In the genomic region with DNA sequence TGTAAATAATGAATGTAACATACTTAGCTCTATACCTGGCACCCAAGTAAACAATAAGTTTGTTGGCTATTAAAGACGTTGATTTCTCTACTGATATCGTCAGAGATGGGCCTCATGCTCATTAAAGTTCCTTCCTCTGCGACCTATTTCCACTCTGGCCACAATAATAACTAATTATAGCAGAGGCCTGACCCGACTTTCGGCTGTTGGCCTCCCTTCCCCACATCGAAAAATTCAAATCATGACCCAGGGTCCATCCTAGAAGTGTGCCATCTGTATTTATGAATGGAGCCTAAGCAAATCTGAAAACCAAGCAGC, we compare ENCODE assay signal across 9 cellular contexts. TPM values are rescaled to one million over a fixed set of nuclear protein-coding genes. Genes with fewer than 3 reads are reported as not detected.
A peak's percentile ranks its signal among the peaks of the same experiment; 100 is the strongest.
DNase-seq lines count a peak whose midpoint lies in the region; ATAC-seq and TF ChIP-seq lines count a peak whose summit lies in the region.
"Had no signal": no experiment of that assay in that cellular context is flagged by ENCODE, and none has a peak within 500 bp of the region (broad histone marks: within the 10 kb centered on the region; RNA-seq: fewer than 3 reads in every experiment).

No MANE protein-coding gene starts in this region.

- H3K9ac ChIP-seq in BLaER1 = 0 out of 2 replicates have a peak overlapping the region, but pooled peaks have one; percentile 89
- peak overlapping the region; percentile 11 for H3K9ac ChIP-seq in Loucy (ENCODE audit: low read depth, low read length, poor library complexity, severe bottlenecking)

- H3K36me3 Mint-ChIP-seq in nephron (ENCODE audit: low read depth) = peaks cover 3% of the 10 kb centered on the region

- H3K4me3 Mint-ChIP-seq in nephron = peak overlapping the region; percentile 98 to 100 (median 99)

- no peaks in the 10 kb centered on the region for H3K9me3 Mint-ChIP-seq in nephron

- intact Hi-C loops in dorsolateral prefrontal cortex (cut with DNase I) = loop anchor here (2.0 to 5.0 kb wide), 3 partner anchors 31 to 41 kb away; a partner anchor contains a TSS

- DNase-seq in dorsolateral prefrontal cortex = no peak
- DNase-seq in foreskin melanocyte = no peak
- DNase-seq in NCI-H69 (lab: John Stamatoyannopoulos, UW) = no peak
- DNase-seq in KG1 (lab: John Stamatoyannopoulos, UW) = no peak

- TF ChIP-seq CTCF in Loucy (conservative IDR thresholded peaks at IDR 0.05; ENCODE audit: low read length) (no peak), dorsolateral prefrontal cortex (IDR thresholded peaks at IDR 0.05 in 54 of 56, conservative IDR thresholded peaks at IDR 0.05 in 2 of 56; ENCODE audit: low read depth in 1 of 56, partially characterized antibody in 56 of 56) (no peak), nephron (IDR thresholded peaks at IDR 0.05; ENCODE audit: unreplicated experiment in 3 of 3) (no peak)

- H3K27me3 Mint-ChIP-seq in nephron (ENCODE audit: low read depth) = no peaks in the 10 kb centered on the region

- H3K27me3 ChIP-seq in BLaER1 (no peaks in the 10 kb centered on the region), Loucy (ENCODE audit: insufficient read depth, low read length, poor library complexity, severe bottlenecking) (no peaks in the 10 kb centered on the region), dorsolateral prefrontal cortex (no peaks in the 10 kb centered on the region)

- peak overlapping the region; percentile 95 for H3K4me3 ChIP-seq in BLaER1
- peak overlapping the region; percentile 99 for H3K4me3 ChIP-seq in Loucy (ENCODE audit: low read length, poor library complexity, severe bottlenecking)
- H3K4me3 ChIP-seq in dorsolateral prefrontal cortex = peak overlapping the region; percentile 71 to 100 (median 94)

- H3K4me1 ChIP-seq in BLaER1 = peaks cover 20% of the 10 kb centered on the region
- H3K4me1 ChIP-seq in Loucy (ENCODE audit: insufficient read depth, low read length, poor library complexity, severe bottlenecking) = peaks cover 30% of the 10 kb centered on the region

- H3K36me3 ChIP-seq in BLaER1 (no peaks in the 10 kb centered on the region), Loucy (ENCODE audit: insufficient read depth, low read length) (no peaks in the 10 kb centered on the region)

- H3K27ac ChIP-seq in BLaER1 (no peak overlapping the region), dorsolateral prefrontal cortex (peak overlapping the region; percentile 54 to 99 (median 93))

- no peaks in the 10 kb centered on the region for H3K9me2 ChIP-seq in Loucy (replicated peaks; ENCODE audit: low read depth, low read length)

- peak overlapping the region; percentile 77 to 91 (median 82) for H3K27ac Mint-ChIP-seq in nephron

- H3F3A ChIP-seq in Loucy (ENCODE audit: low read depth) = no peaks in the 10 kb centered on the region

- peak overlapping the region; percentile 99 for H3K4me2 ChIP-seq in BLaER1
- peak overlapping the region; percentile 98 for H3K4me2 ChIP-seq in Loucy (ENCODE audit: low read depth, low read length, poor library complexity, severe bottlenecking)

- H3K9me3 ChIP-seq in BLaER1 (no peaks in the 10 kb centered on the region), Loucy (ENCODE audit: insufficient read depth, low read depth, low read length) (no peaks in the 10 kb centered on the region)

- no peaks in the 10 kb centered on the region for H4K20me1 ChIP-seq in BLaER1
- H4K20me1 ChIP-seq in Loucy (ENCODE audit: insufficient read depth, low read length, poor library complexity, severe bottlenecking) = no peaks in the 10 kb centered on the region

- peaks cover 15% of the 10 kb centered on the region for H3K4me1 Mint-ChIP-seq in nephron

- peaks cover 9% of the 10 kb centered on the region; the same call in 1 of the 2 replicates for H3K79me2 ChIP-seq in Loucy (ENCODE audit: insufficient read depth, low read length)

- no peak for ATAC-seq in GM21825 (IDR thresholded peaks at IDR 0.05; ENCODE audit: unreplicated experiment)

- peak overlapping the region; percentile 89 for H2AFZ ChIP-seq in Loucy (ENCODE audit: low read length)

RNA-seq across cellular contexts. Expression of a gene that starts 0.3 kb away (rescaled TPM):
- 10 to 100 TPM; 22.1 to 52.9 (median 33.6) TPM for total RNA-seq in dorsolateral prefrontal cortex

RNA-seq across cellular contexts. Expression of a gene that starts 31.2 kb away (rescaled TPM):
- total RNA-seq in dorsolateral prefrontal cortex = 100 to 1,000 TPM in 6 of 120 experiments, 10 to 100 TPM in 114; 16.3 to 117 (median 63.9) TPM
- total RNA-seq: T-helper 2 cell treated with Interferon-gamma antibody and Interleukin-4, amounts not matched to agents 100 ng/mL and 5 ng/mL, for 36 hours had no signal

RNA-seq across cellular contexts. Expression of a gene that starts 41.2 kb away (rescaled TPM):
- 10 to 100 TPM in 100 of 120 experiments, 1 to 10 TPM in 20; 6.8 to 20.9 (median 12.4) TPM for total RNA-seq in dorsolateral prefrontal cortex

RNA-seq across cellular contexts. Expression of a gene that starts 45.3 kb away (rescaled TPM):
- 10 to 100 TPM; 14.5 to 54.3 (median 25.9) TPM for total RNA-seq in dorsolateral prefrontal cortex
